In genomic region chr19:19488875-19489690, GRCh38 we compare ENCODE assay signal across 8 cellular contexts. TPM values are rescaled to one million over a fixed set of nuclear protein-coding genes. Genes with fewer than 3 reads are reported as not detected.
DNase-seq lines count a peak whose midpoint lies in the region; ATAC-seq and TF ChIP-seq lines count a peak whose summit lies in the region.

No MANE protein-coding gene starts in this region.

- H3K27ac Mint-ChIP-seq in activated T-cell treated with anti-CD3 and anti-CD28 coated beads, Interleukin-2, amount 50 U/mL, for 72 hours, result peak overlapping the region; percentile 100
- H3K27ac Mint-ChIP-seq in naive thymus-derived CD4-positive, alpha-beta T cell, result peak overlapping the region; percentile 96 to 99 (median 99)
- H3K27ac Mint-ChIP-seq in stimulated activated effector memory CD8-positive, alpha-beta T cell treated with anti-CD3 and anti-CD28 coated beads, Interleukin-12 subunit alpha, Interleukin-12 subunit beta, amount 100 ng/mL, for 72 hours, result peak overlapping the region; percentile 97

- H3K4me1 ChIP-seq in Panc1 (ENCODE audit: control insufficient read depth, insufficient read depth, low read length) (peaks cover 41% of the 10 kb centered on the region), esophagus squamous epithelium (peaks cover 37 to 65% (median 43%) of the 10 kb centered on the region in 3 donors)
- peaks cover 33 to 51% of the 10 kb centered on the region in 2 donors for H3K4me1 ChIP-seq in naive thymus-derived CD4-positive, alpha-beta T cell (ENCODE audit: control insufficient read depth in 2 of 2, insufficient read depth in 2 of 2, low read length in 2 of 2)

- POLR2A ChIA-PET in Panc1 (lab: Charles Lee), result no interaction called here
- POLR2A ChIA-PET in naive thymus-derived CD4-positive, alpha-beta T cell (lab: Charles Lee), result interaction anchor here (0.8 to 6.4 kb wide), 19 partner anchors 10 to 426 kb away, joined by 3 to 101 read pairs (median 4); partner anchors contain the start of genes BORCS8, GATAD2A, NDUFA13 and TSSK6

- BruUV-seq in Panc1 (replicated peaks; lab: Mats Ljungman, UMichigan), result no TSS peak

- TF ChIP-seq POLR2A in esophagus squamous epithelium (IDR thresholded peaks at IDR 0.05), result no peak

- H3K4me3 ChIP-seq in Panc1 (ENCODE audit: low read depth in 2 of 2, low read length in 2 of 2), result peak overlapping the region in 1 of 2 experiments; percentile 37; a peak in 2 of 4 replicates
- peak overlapping the region in 2 of 4 donors; percentile 17 to 22 for H3K4me3 ChIP-seq in esophagus squamous epithelium
- H3K4me3 ChIP-seq in naive thymus-derived CD4-positive, alpha-beta T cell (ENCODE audit: low read length), result peak overlapping the region; percentile 22

- H3K36me3 ChIP-seq in Panc1 (ENCODE audit: control insufficient read depth, insufficient read depth, low read length) (no peaks in the 10 kb centered on the region), esophagus squamous epithelium (peaks cover 5 to 39% (median 18%) of the 10 kb centered on the region in 3 donors)
- peaks cover under 1 to 20% (median 8%) of the 10 kb centered on the region in 3 experiments for H3K36me3 ChIP-seq in naive thymus-derived CD4-positive, alpha-beta T cell (ENCODE audit: control insufficient read depth in 2 of 3, insufficient read depth in 3 of 3, low read length in 3 of 3)

- 19 to 37% methylated on average over 10 of the region's 14 CpGs for WGBS in esophagus squamous epithelium, 2 donors

- H3K27me3 ChIP-seq in Panc1 (ENCODE audit: control insufficient read depth, insufficient read depth, low read length), result no peaks in the 10 kb centered on the region
- no peaks in the 10 kb centered on the region for H3K27me3 ChIP-seq in esophagus squamous epithelium
- H3K27me3 ChIP-seq in naive thymus-derived CD4-positive, alpha-beta T cell (ENCODE audit: control insufficient read depth in 2 of 2, insufficient read depth in 2 of 2, low read length in 2 of 2), result no peaks in the 10 kb centered on the region

- H3K27me3 Mint-ChIP-seq in activated T-cell treated with anti-CD3 and anti-CD28 coated beads, Interleukin-2, amount 50 U/mL, for 72 hours (ENCODE audit: low read depth), result no peaks in the 10 kb centered on the region
- no peaks in the 10 kb centered on the region for H3K27me3 Mint-ChIP-seq in naive thymus-derived CD4-positive, alpha-beta T cell

- H3K27ac ChIP-seq in 22Rv1 (peak overlapping the region; percentile 95), Panc1 (ENCODE audit: low read length) (peak overlapping the region; percentile 79), esophagus squamous epithelium (peak overlapping the region; percentile 62 to 87 (median 73))
- H3K27ac ChIP-seq in naive thymus-derived CD4-positive, alpha-beta T cell (ENCODE audit: low read depth, low read length), result peak overlapping the region; percentile 81

- H3K4me3 Mint-ChIP-seq in activated T-cell treated with anti-CD3 and anti-CD28 coated beads, Interleukin-2, amount 50 U/mL, for 72 hours, result peak overlapping the region; percentile 76 to 81
- H3K4me3 Mint-ChIP-seq in naive thymus-derived CD4-positive, alpha-beta T cell, result peak overlapping the region; percentile 58 to 84 (median 78)
- H3K4me3 Mint-ChIP-seq in stimulated activated effector memory CD8-positive, alpha-beta T cell treated with anti-CD3 and anti-CD28 coated beads, Interleukin-12 subunit alpha, Interleukin-12 subunit beta, amount 100 ng/mL, for 72 hours, result peak overlapping the region; percentile 58

- H3K9me3 ChIP-seq in Panc1 (ENCODE audit: control insufficient read depth, insufficient read depth, low read depth, low read length), result no peaks in the 10 kb centered on the region
- no peaks in the 10 kb centered on the region for H3K9me3 ChIP-seq in esophagus squamous epithelium
- no peaks in the 10 kb centered on the region for H3K9me3 ChIP-seq in naive thymus-derived CD4-positive, alpha-beta T cell (ENCODE audit: control insufficient read depth in 2 of 3, low read length in 3 of 3)

- ATAC-seq in GM18520 (IDR thresholded peaks at IDR 0.05; ENCODE audit: unreplicated experiment) (peak; percentile 43), HG03280 (IDR thresholded peaks at IDR 0.05; ENCODE audit: unreplicated experiment) (peak; percentile 49), Panc1 (peak; percentile 60)
- peak; percentile 90 to 93 for ATAC-seq in activated T-cell treated with anti-CD3 and anti-CD28 coated beads, Interleukin-2, amount 50 U/mL, for 72 hours (replicated peaks in 1 of 2)
- peak; percentile 90 for ATAC-seq in naive thymus-derived CD4-positive, alpha-beta T cell
- peak; percentile 92 for ATAC-seq in stimulated activated effector memory CD8-positive, alpha-beta T cell treated with anti-CD3 and anti-CD28 coated beads, Interleukin-12 subunit alpha, Interleukin-12 subunit beta, amount 100 ng/mL, for 72 hours

- CTCF ChIA-PET in Panc1 (lab: Charles Lee), result interaction anchor here (0.6 kb wide), 1 partner anchor 86 kb away, joined by 3 read pairs; no protein-coding TSS in a partner anchor
- CTCF ChIA-PET in naive thymus-derived CD4-positive, alpha-beta T cell (lab: Charles Lee), result interaction anchor here (0.6 to 4.0 kb wide), 13 partner anchors 25 to 570 kb away, joined by 3 to 94 read pairs (median 6); partner anchors contain the start of genes COPE, DDX49 and GATAD2A

- peaks cover 1 to 9% of the 10 kb centered on the region in 2 donors for H3K36me3 Mint-ChIP-seq in activated T-cell treated with anti-CD3 and anti-CD28 coated beads, Interleukin-2, amount 50 U/mL, for 72 hours (ENCODE audit: insufficient read depth in 2 of 2)
- H3K36me3 Mint-ChIP-seq in naive thymus-derived CD4-positive, alpha-beta T cell, result peaks cover 0 to 10% (median 0%) of the 10 kb centered on the region in 5 donors
- peaks cover 57% of the 10 kb centered on the region for H3K36me3 Mint-ChIP-seq in stimulated activated effector memory CD8-positive, alpha-beta T cell treated with anti-CD3 and anti-CD28 coated beads, Interleukin-12 subunit alpha, Interleukin-12 subunit beta, amount 100 ng/mL, for 72 hours

- DNase-seq in Panc1 (ENCODE audit: low read depth, low spot score), result peak; percentile 64
- DNase-seq in activated T-cell treated with anti-CD3 and anti-CD28 coated beads, Interleukin-2, amount 50 U/mL, for 72 hours, result peak; percentile 88 to 92
- peak; percentile 70 for DNase-seq in esophagus squamous epithelium (lab: John Stamatoyannopoulos, UW)
- peak; percentile 63 to 97 (median 94) for DNase-seq in naive thymus-derived CD4-positive, alpha-beta T cell
- DNase-seq in stimulated activated effector memory CD8-positive, alpha-beta T cell treated with anti-CD3 and anti-CD28 coated beads, Interleukin-12 subunit alpha, Interleukin-12 subunit beta, amount 100 ng/mL, for 72 hours (ENCODE audit: low spot score in 2 of 2), result peak; percentile 56 to 89

- TF ChIP-seq CTCF in 22Rv1 (IDR thresholded peaks at IDR 0.05) (no peak), Panc1 (IDR thresholded peaks at IDR 0.05) (no peak), esophagus squamous epithelium (IDR thresholded peaks at IDR 0.05) (no peak)

- peaks cover 46% of the 10 kb centered on the region for H3K4me1 Mint-ChIP-seq in activated T-cell treated with anti-CD3 and anti-CD28 coated beads, Interleukin-2, amount 50 U/mL, for 72 hours (ENCODE audit: low read depth)
- H3K4me1 Mint-ChIP-seq in naive thymus-derived CD4-positive, alpha-beta T cell, result peaks cover 27 to 61% (median 52%) of the 10 kb centered on the region in 7 donors
- peaks cover 54% of the 10 kb centered on the region for H3K4me1 Mint-ChIP-seq in stimulated activated effector memory CD8-positive, alpha-beta T cell treated with anti-CD3 and anti-CD28 coated beads, Interleukin-12 subunit alpha, Interleukin-12 subunit beta, amount 100 ng/mL, for 72 hours

- no peaks in the 10 kb centered on the region for H3K9me3 Mint-ChIP-seq in activated T-cell treated with anti-CD3 and anti-CD28 coated beads, Interleukin-2, amount 50 U/mL, for 72 hours
- H3K9me3 Mint-ChIP-seq in naive thymus-derived CD4-positive, alpha-beta T cell, result no peaks in the 10 kb centered on the region
- no peaks in the 10 kb centered on the region for H3K9me3 Mint-ChIP-seq in stimulated activated effector memory CD8-positive, alpha-beta T cell treated with anti-CD3 and anti-CD28 coated beads, Interleukin-12 subunit alpha, Interleukin-12 subunit beta, amount 100 ng/mL, for 72 hours

- in situ Hi-C loops in Panc1 (cut with HindIII; ENCODE audit: low pct_unique_long_range_greater_than_20kb, low sequenced_read_pairs), result no loop called here

- intact Hi-C loops in Panc1 (cut with micrococcal nuclease; ENCODE audit: unreplicated experiment) (loop anchor here (5.0 kb wide), 1 partner anchor 122 kb away; no protein-coding TSS in a partner anchor), esophagus squamous epithelium (cut with DNase I) (no loop called here)
- intact Hi-C loops in naive thymus-derived CD4-positive, alpha-beta T cell (cut with micrococcal nuclease), result loop anchor here (1.0 to 10.0 kb wide), 12 partner anchors 27 to 427 kb away; partner anchors contain the start of genes BORCS8 (in 2 of the 2), GATAD2A (in 2 of the 2), MAU2 (in 2 of the 2) and NDUFA13 (in 2 of the 2)

RNA-seq across cellular contexts. Expression of gene TSSK6, which starts 26.3 kb away (rescaled TPM):
- 1.8 TPM for total RNA-seq in Panc1 (2021; ENCODE audit: unreplicated experiment)
- 4.2 TPM for polyA plus RNA-seq in Panc1 (2012; ENCODE audit: insufficient read length)
- 1 to 10 TPM; 5.0 to 5.6 TPM for total RNA-seq in activated T-cell treated with anti-CD3 and anti-CD28 coated beads, Interleukin-2, amount 50 U/mL, for 72 hours
- total RNA-seq in esophagus squamous epithelium, result 1 to 10 TPM in 1 of 4 donors, under 1 TPM in 3; 0.57 to 1.7 (median 0.89) TPM
- total RNA-seq in naive thymus-derived CD4-positive, alpha-beta T cell, result 10 to 100 TPM in 1 of 5 experiments, 1 to 10 TPM in 4; 3.3 to 11.3 (median 5.2) TPM
- polyA plus RNA-seq in naive thymus-derived CD4-positive, alpha-beta T cell, result 1 to 10 TPM; 1.4 to 4.2 TPM

RNA-seq across cellular contexts. Expression of gene NDUFA13, which starts 26.9 kb away (rescaled TPM):
- total RNA-seq in Panc1 (2021; ENCODE audit: unreplicated experiment) (287 TPM), esophagus squamous epithelium (10 to 100 TPM; 44.6 to 88.7 (median 56.0) TPM)
- polyA plus RNA-seq in Panc1 (2012; ENCODE audit: insufficient read length), result 549 TPM
- total RNA-seq in activated T-cell treated with anti-CD3 and anti-CD28 coated beads, Interleukin-2, amount 50 U/mL, for 72 hours, result 100 to 1,000 TPM; 229 to 263 TPM
- total RNA-seq in naive thymus-derived CD4-positive, alpha-beta T cell, result 100 to 1,000 TPM; 172 to 362 (median 176) TPM
- 100 to 1,000 TPM; 363 to 380 TPM for polyA plus RNA-seq in naive thymus-derived CD4-positive, alpha-beta T cell

RNA-seq across cellular contexts. Expression of gene YJEFN3, which starts 39.6 kb away (rescaled TPM):
- 6.1 TPM for total RNA-seq in Panc1 (2021; ENCODE audit: unreplicated experiment)
- polyA plus RNA-seq in Panc1 (2012; ENCODE audit: insufficient read length), result 4.7 TPM
- total RNA-seq in activated T-cell treated with anti-CD3 and anti-CD28 coated beads, Interleukin-2, amount 50 U/mL, for 72 hours, result 10 to 100 TPM; 18.2 to 21.3 TPM
- under 1 TPM; 0.08 to 0.57 (median 0.15) TPM for total RNA-seq in esophagus squamous epithelium
- total RNA-seq in naive thymus-derived CD4-positive, alpha-beta T cell, result 10 to 100 TPM in 3 of 5 experiments, 1 to 10 TPM in 2; 3.3 to 18.2 (median 12.7) TPM
- under 1 TPM in 1 of 2 donors, not detected in 1; 0.68 TPM for polyA plus RNA-seq in naive thymus-derived CD4-positive, alpha-beta T cell

RNA-seq across cellular contexts. Expression of gene CILP2, which starts 49.0 kb away (rescaled TPM):
- total RNA-seq in Panc1 (2021; ENCODE audit: unreplicated experiment), result 0.46 TPM
- 0.78 TPM for polyA plus RNA-seq in Panc1 (2012; ENCODE audit: insufficient read length)
- total RNA-seq in activated T-cell treated with anti-CD3 and anti-CD28 coated beads, Interleukin-2, amount 50 U/mL, for 72 hours, result under 1 TPM; 0.44 to 0.86 TPM
- total RNA-seq in esophagus squamous epithelium, result under 1 TPM in 1 of 4 donors, not detected in 3; under 0.01 TPM
- total RNA-seq in naive thymus-derived CD4-positive, alpha-beta T cell, result under 1 TPM in 4 of 5 experiments, not detected in 1; 0.32 to 0.53 (median 0.49) TPM
- under 1 TPM; 0.27 to 0.69 TPM for polyA plus RNA-seq in naive thymus-derived CD4-positive, alpha-beta T cell
